In genomic region chr2:199955007-199955338, GRCh38 we compare ENCODE assay signal across 8 cellular contexts. TPM values are rescaled to one million over a fixed set of nuclear protein-coding genes. Genes with fewer than 3 reads are reported as not detected.
DNase-seq lines count a peak whose midpoint lies in the region; ATAC-seq, FAIRE-seq and TF ChIP-seq lines count a peak whose summit lies in the region.

No MANE protein-coding gene starts in this region.

- peak in 1 of 2 donors; percentile 9 for ATAC-seq in CD4-positive, CD25-positive, alpha-beta regulatory T cell (ENCODE audit: low read depth in 2 of 2)
- ATAC-seq in GM19035 (IDR thresholded peaks at IDR 0.05; ENCODE audit: unreplicated experiment) (peak; percentile 42), HG03135 (IDR thresholded peaks at IDR 0.05; ENCODE audit: unreplicated experiment) (peak; percentile 45), pancreas (peak; percentile 60 to 72 (median 68))

- H3K27me3 Mint-ChIP-seq in CD4-positive, CD25-positive, alpha-beta regulatory T cell, result no peaks in the 10 kb centered on the region

- intact Hi-C loops in pancreas (cut with DNase I), result no loop called here

- no peak for FAIRE-seq in pancreas (lab: Jason Lieb, UNC)

- H3K4me1 Mint-ChIP-seq in CD4-positive, CD25-positive, alpha-beta regulatory T cell, result peaks cover 38 to 78% (median 55%) of the 10 kb centered on the region in 4 donors

- TF ChIP-seq CTCF in fibroblast of pulmonary artery (IDR thresholded peaks at IDR 0.05; ENCODE audit: low read length, missing control alignments) (no peak), pancreas (IDR thresholded peaks at IDR 0.05) (no peak)

- no peaks in the 10 kb centered on the region for H3K9me3 Mint-ChIP-seq in CD4-positive, CD25-positive, alpha-beta regulatory T cell

- peaks cover 5% of the 10 kb centered on the region for H3K36me3 Mint-ChIP-seq in CD4-positive, CD25-positive, alpha-beta regulatory T cell

- H3K4me3 Mint-ChIP-seq in CD4-positive, CD25-positive, alpha-beta regulatory T cell, result peak overlapping the region; percentile 97 to 99 (median 98)

- peak overlapping the region; percentile 77 for H3K27ac ChIP-seq in CD4-positive, CD25-positive, alpha-beta regulatory T cell (ENCODE audit: insufficient read depth, low read length, poor library complexity, severe bottlenecking)
- peak overlapping the region; percentile 69 to 95 (median 76) for H3K27ac ChIP-seq in pancreas

- H3K4me3 ChIP-seq in CD4-positive, CD25-positive, alpha-beta regulatory T cell (ENCODE audit: low read depth, low read length), result peak overlapping the region; percentile 99
- H3K4me3 ChIP-seq in fibroblast of pulmonary artery (replicated peaks; ENCODE audit: low read depth, low read length) (peak overlapping the region; percentile 82), pancreas (peak overlapping the region; percentile 57 to 96 (median 90))

- no peaks in the 10 kb centered on the region for H3K9me3 ChIP-seq in CD4-positive, CD25-positive, alpha-beta regulatory T cell (ENCODE audit: control insufficient read depth in 2 of 2, low read length in 2 of 2)
- no peaks in the 10 kb centered on the region for H3K9me3 ChIP-seq in pancreas

- H3K27ac Mint-ChIP-seq in CD4-positive, CD25-positive, alpha-beta regulatory T cell, result peak overlapping the region; percentile 95 to 99 (median 96)

- H3K36me3 ChIP-seq in CD4-positive, CD25-positive, alpha-beta regulatory T cell (ENCODE audit: control insufficient read depth, insufficient read depth, low read length), result peaks cover 18% of the 10 kb centered on the region
- peaks cover 0 to under 1% (median 0%) of the 10 kb centered on the region in 3 donors for H3K36me3 ChIP-seq in pancreas

- 0% methylated on average over 13 of the region's 13 CpGs for WGBS in pancreas, 2 donors

- no peak for DNase-seq in CD4-positive, CD25-positive, alpha-beta regulatory T cell
- DNase-seq in SKM-1 (lab: John Stamatoyannopoulos, UW; ENCODE audit: unreplicated experiment), result peak; percentile 48
- peak; percentile 57 for DNase-seq in fibroblast of pulmonary artery (ENCODE audit: low read depth)
- no peak for DNase-seq in pancreas
- DNase-seq in NCI-H1436 (lab: John Stamatoyannopoulos, UW), result no peak
- DNase-seq in kidney tubule cell (ENCODE audit: low spot score), result no peak

- no peaks in the 10 kb centered on the region for H3K27me3 ChIP-seq in CD4-positive, CD25-positive, alpha-beta regulatory T cell (ENCODE audit: control insufficient read depth, insufficient read depth, low read length)
- H3K27me3 ChIP-seq in pancreas, result no peaks in the 10 kb centered on the region

- H3K4me1 ChIP-seq in CD4-positive, CD25-positive, alpha-beta regulatory T cell (ENCODE audit: control insufficient read depth, insufficient read depth, low read length, poor library complexity, severe bottlenecking), result peaks cover 38% of the 10 kb centered on the region
- H3K4me1 ChIP-seq in pancreas, result peaks cover 15 to 26% (median 18%) of the 10 kb centered on the region in 3 donors

RNA-seq across cellular contexts. Expression of gene TYW5, which starts 0.3 kb away (rescaled TPM):
- total RNA-seq in CD4-positive, CD25-positive, alpha-beta regulatory T cell, result 14.1 TPM
- 1 to 10 TPM; 4.0 to 5.1 (median 4.5) TPM for polyA plus RNA-seq in CD4-positive, CD25-positive, alpha-beta regulatory T cell
- total RNA-seq in pancreas, result 1 to 10 TPM; 2.0 to 4.9 (median 2.5) TPM
- polyA plus RNA-seq in pancreas, result 1 to 10 TPM; 2.2 to 3.0 TPM

RNA-seq across cellular contexts. Expression of gene MAIP1, which starts 0.4 kb away (rescaled TPM):
- total RNA-seq in CD4-positive, CD25-positive, alpha-beta regulatory T cell, result 23.3 TPM
- 10 to 100 TPM; 17.7 to 25.5 (median 20.4) TPM for polyA plus RNA-seq in CD4-positive, CD25-positive, alpha-beta regulatory T cell
- 1 to 10 TPM; 3.6 to 8.8 (median 6.4) TPM for total RNA-seq in pancreas
- polyA plus RNA-seq in pancreas, result 1 to 10 TPM; 3.7 to 8.4 TPM

RNA-seq across cellular contexts. Expression of gene C2orf69, which starts 43.9 kb away (rescaled TPM):
- 17.2 TPM for total RNA-seq in CD4-positive, CD25-positive, alpha-beta regulatory T cell
- 10 to 100 TPM; 12.4 to 16.1 (median 14.3) TPM for polyA plus RNA-seq in CD4-positive, CD25-positive, alpha-beta regulatory T cell
- 1 to 10 TPM; 6.2 to 8.3 (median 7.6) TPM for total RNA-seq in pancreas
- polyA plus RNA-seq in pancreas, result 1 to 10 TPM; 3.5 to 4.9 TPM

Comparison
In these comparisons a context has a peak if more than half of its experiments do, and no peak if none do; other contexts are left out.
1. DNase-seq: peak in SKM-1 (single experiment) and fibroblast of pulmonary artery (single experiment); none in CD4-positive, CD25-positive, alpha-beta regulatory T cell (0 of 3), pancreas (0 of 6), NCI-H1436 (single experiment) and kidney tubule cell (single experiment).
2. Peak in every context shown above with its lines, with median percentiles within 50 percentile points of each other: H3K4me3 ChIP-seq.